In genomic region chr16:57482845-57483545, GRCh38 we compare ENCODE assay signal across 15 cellular contexts.
"Had no signal": no experiment of that assay in that cellular context is flagged by ENCODE, and none has a peak within 500 bp of the region (broad histone marks: within the 10 kb centered on the region; RNA-seq: fewer than 3 reads in every experiment).

No MANE protein-coding gene starts in this region.

- H3K36me3 ChIP-seq: prostate gland, upper lobe of left lung had no signal

- H3K4me3 ChIP-seq: mucosa of descending colon, prostate gland, smooth muscle cell, suprapubic skin, upper lobe of left lung had no signal

- H3K4me3 Mint-ChIP-seq: activated CD4-positive, alpha-beta memory T cell treated with anti-CD3 and anti-CD28 coated beads, Interleukin-2, amount 10 ng/mL, durations not matched to agents 7 days and 5 days; activated CD4-positive, alpha-beta T cell treated with anti-CD3 and anti-CD28 coated beads for 36 hours; activated naive CD8-positive, alpha-beta T cell treated with anti-CD3 and anti-CD28 coated beads for 36 hours; activated T-cell treated with anti-CD3 and anti-CD28 coated beads, Interleukin-2, amount 50 U/mL, for 4 hours; naive thymus-derived CD4-positive, alpha-beta T cell; T-helper 1 cell treated with Interleukin-12 subunit alpha and Interleukin-12 subunit beta and Interleukin-4 antibody, amounts not matched to agents 30 μg/mL and 1 μg/mL, for 36 hours had no signal

- H3K9me3 Mint-ChIP-seq: activated CD4-positive, alpha-beta memory T cell treated with anti-CD3 and anti-CD28 coated beads, Interleukin-2, amount 10 ng/mL, durations not matched to agents 7 days and 5 days; activated naive CD8-positive, alpha-beta T cell treated with anti-CD3 and anti-CD28 coated beads for 36 hours; activated T-cell treated with anti-CD3 and anti-CD28 coated beads, Interleukin-2, amount 50 U/mL, for 4 hours; naive thymus-derived CD4-positive, alpha-beta T cell; T-helper 1 cell treated with Interleukin-12 subunit alpha and Interleukin-12 subunit beta and Interleukin-4 antibody, amounts not matched to agents 30 μg/mL and 1 μg/mL, for 36 hours had no signal

- ATAC-seq: activated CD4-positive, alpha-beta T cell treated with anti-CD3 and anti-CD28 coated beads for 36 hours; activated T-cell treated with anti-CD3 and anti-CD28 coated beads, Interleukin-2, amount 50 U/mL, for 4 hours; mucosa of descending colon; naive thymus-derived CD4-positive, alpha-beta T cell; right cardiac atrium; stimulated activated naive CD8-positive, alpha-beta T cell treated with anti-CD3 and anti-CD28 coated beads, Interleukin-15, Interleukin-2, amounts not matched to agents 100 U/mL and 50 U/mL, for 24 hours had no signal

- H3K36me3 Mint-ChIP-seq: activated naive CD8-positive, alpha-beta T cell treated with anti-CD3 and anti-CD28 coated beads for 36 hours; naive thymus-derived CD4-positive, alpha-beta T cell had no signal

- H3K9me3 ChIP-seq: mucosa of descending colon, prostate gland, suprapubic skin, upper lobe of left lung had no signal

- H3K27me3 Mint-ChIP-seq: activated CD4-positive, alpha-beta T cell treated with anti-CD3 and anti-CD28 coated beads for 36 hours; activated naive CD8-positive, alpha-beta T cell treated with anti-CD3 and anti-CD28 coated beads for 36 hours had no signal

- H3K27me3 ChIP-seq: suprapubic skin, upper lobe of left lung had no signal

- H3K27ac ChIP-seq: prostate gland, suprapubic skin had no signal

- DNase-seq: activated CD4-positive, alpha-beta memory T cell treated with anti-CD3 and anti-CD28 coated beads, Interleukin-2, amount 10 ng/mL, durations not matched to agents 7 days and 5 days; activated CD4-positive, alpha-beta T cell treated with anti-CD3 and anti-CD28 coated beads for 36 hours; activated gamma-delta T cell treated with Interleukin-2 at 50 U/mL for 16 hours; activated naive CD8-positive, alpha-beta T cell treated with anti-CD3 and anti-CD28 coated beads for 36 hours; activated T-cell treated with anti-CD3 and anti-CD28 coated beads, Interleukin-2, amount 50 U/mL, for 4 hours; naive thymus-derived CD4-positive, alpha-beta T cell; nucleus accumbens; stimulated activated naive CD8-positive, alpha-beta T cell treated with anti-CD3 and anti-CD28 coated beads, Interleukin-15, Interleukin-2, amounts not matched to agents 100 U/mL and 50 U/mL, for 24 hours had no signal

- H3K27ac Mint-ChIP-seq: activated CD4-positive, alpha-beta memory T cell treated with anti-CD3 and anti-CD28 coated beads, Interleukin-2, amount 10 ng/mL, durations not matched to agents 7 days and 5 days; activated CD4-positive, alpha-beta T cell treated with anti-CD3 and anti-CD28 coated beads for 36 hours; activated naive CD8-positive, alpha-beta T cell treated with anti-CD3 and anti-CD28 coated beads for 36 hours; T-helper 1 cell treated with Interleukin-12 subunit alpha and Interleukin-12 subunit beta and Interleukin-4 antibody, amounts not matched to agents 30 μg/mL and 1 μg/mL, for 36 hours had no signal
